Comparison of ENCODE assay signal across 1 cellular context in the genomic region with DNA sequence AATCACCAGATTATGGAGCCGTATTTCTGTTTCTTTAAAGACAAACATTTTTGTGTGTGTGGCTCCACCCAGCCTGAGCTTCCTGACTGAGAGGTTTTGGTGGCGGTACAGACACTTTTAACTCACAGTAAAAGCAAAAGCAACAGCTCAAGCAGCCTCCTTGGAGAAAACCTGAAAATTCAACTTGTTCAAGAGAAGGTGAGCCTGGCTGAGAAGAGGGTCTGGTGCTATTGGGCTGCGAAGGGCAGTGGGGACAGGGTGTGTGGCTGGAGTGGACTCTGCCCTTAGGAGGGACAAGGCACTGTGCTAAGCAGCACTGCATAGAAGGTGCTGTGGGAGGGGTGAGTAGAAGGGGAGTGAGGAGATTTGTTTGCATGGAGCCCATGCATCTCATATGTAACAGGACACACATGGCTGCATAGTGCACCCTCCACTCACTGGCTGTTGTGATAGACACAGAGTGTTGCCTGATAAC.
TF ChIP-seq lines count a peak whose summit lies in the region.

A gene (plus strand): TSS at position 125 of the 475 bp plus-strand sequence. CDS start 5,103 bp downstream, outside the sequence.

TF ChIP-seq in SK-N-SH, 30 proteins besides CTCF, POLR2A, EP300 and RAD21 (continued from another document):
- TF ChIP-seq NRF1 (IDR thresholded peaks at IDR 0.05; ENCODE audit: low read depth, low read length) (no peak), GABPA (IDR thresholded peaks at IDR 0.05; ENCODE audit: low read depth) (no peak), ELF1 (IDR thresholded peaks at IDR 0.05) (no peak), SMC3 (IDR thresholded peaks at IDR 0.05; ENCODE audit: low read depth, low read length) (no peak), TCF12 (IDR thresholded peaks at IDR 0.05) (no peak), FOSL2 (IDR thresholded peaks at IDR 0.05; ENCODE audit: borderline replicate concordance, low read depth) (no peak)
